In the genomic region with DNA sequence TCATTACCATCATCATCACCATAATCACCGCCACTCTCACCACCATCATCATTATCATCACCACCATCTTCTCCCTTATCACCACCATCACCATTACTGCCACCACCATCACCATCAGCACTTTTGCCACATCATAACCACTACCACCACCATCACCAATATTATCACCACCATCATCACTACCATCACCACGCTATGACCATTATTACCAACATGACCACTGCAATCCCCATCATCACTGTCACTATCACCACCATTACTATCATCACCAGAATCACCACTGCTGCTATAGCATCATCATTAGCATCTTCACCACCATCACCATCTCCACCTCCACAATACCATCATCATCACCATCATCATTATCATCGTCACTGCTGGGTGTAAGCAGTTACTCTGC, we compare ENCODE assay signal across 34 cellular contexts. TPM values are rescaled to one million over a fixed set of nuclear protein-coding genes. Genes with fewer than 3 reads are reported as not detected.
DNase-seq lines count a peak whose midpoint lies in the region; ATAC-seq, FAIRE-seq and TF ChIP-seq lines count a peak whose summit lies in the region.
"Had no signal": no experiment of that assay in that cellular context is flagged by ENCODE, and none has a peak within 500 bp of the region (broad histone marks: within the 10 kb centered on the region; RNA-seq: fewer than 3 reads in every experiment).

No MANE protein-coding gene starts in this region.

- H3K36me3 ChIP-seq in HEK293 (ENCODE audit: control insufficient read depth in 2 of 2, insufficient read depth in 1 of 2, low read length in 2 of 2) (no peaks in the 10 kb centered on the region), H1 (ENCODE audit: control insufficient read depth in 2 of 4, insufficient read depth in 4 of 4, low read length in 3 of 4) (no peaks in the 10 kb centered on the region), trophoblast cell (ENCODE audit: control insufficient read depth in 1 of 2, insufficient read depth in 2 of 2, low read length in 2 of 2) (no peaks in the 10 kb centered on the region), GM23248 (ENCODE audit: low read depth) (no peaks in the 10 kb centered on the region)
- H3K36me3 ChIP-seq: BE2C, BLaER1 had no signal

- peaks cover 13% of the 10 kb centered on the region for H3K27me3 Mint-ChIP-seq in H9 (ENCODE audit: low read depth)
- H3K27me3 Mint-ChIP-seq: CD4-positive, CD25-positive, alpha-beta regulatory T cell had no signal

- H3K27me3 ChIP-seq in H9 (ENCODE audit: insufficient read depth, low read length) (no peaks in the 10 kb centered on the region; the same call in 1 of the 2 replicates), H1 (replicated peaks in 1 of 4; ENCODE audit: control insufficient read depth in 3 of 4, extremely low read depth in 1 of 4, insufficient read depth in 3 of 4, low read length in 3 of 4) (no peaks in the 10 kb centered on the region), trophoblast cell (ENCODE audit: insufficient read depth, low read length) (no peaks in the 10 kb centered on the region), GM23248 (replicated peaks; ENCODE audit: insufficient read depth) (peaks cover 6% of the 10 kb centered on the region; the same call in 1 of the 2 replicates)
- H3K27me3 ChIP-seq: BE2C, BLaER1 had no signal

- no peak overlapping the region for H3K27ac Mint-ChIP-seq in H9
- H3K27ac Mint-ChIP-seq: CD14-positive monocyte; CD4-positive, alpha-beta memory T cell; CD4-positive, CD25-positive, alpha-beta regulatory T cell; CD8-positive, alpha-beta memory T cell had no signal

- H3K4ac ChIP-seq in H9 (ENCODE audit: low read depth, low read length) (no peak overlapping the region), H1 (replicated peaks; ENCODE audit: insufficient read length, low read depth, low read length) (peak overlapping the region; percentile 69), trophoblast cell (ENCODE audit: low read depth, low read length) (no peak overlapping the region)

- H3K9ac ChIP-seq in H9 (ENCODE audit: extremely low read depth, insufficient read length, low read length): no peak overlapping the region
- H3K9ac ChIP-seq in H1 (replicated peaks in 1 of 4; ENCODE audit: extremely low read depth in 1 of 4, low read depth in 3 of 4, low read length in 3 of 4): no peak overlapping the region
- no peak overlapping the region for H3K9ac ChIP-seq in trophoblast cell (ENCODE audit: low read length)
- H3K9ac ChIP-seq in GM23248: no peak overlapping the region
- H3K9ac ChIP-seq: BLaER1 had no signal

- no peak overlapping the region for H3K4me3 ChIP-seq in HEK293 (ENCODE audit: low read depth, low read length)
- H3K4me3 ChIP-seq in H1 (ENCODE audit: extremely low read depth in 1 of 4, insufficient read depth in 2 of 4, low read depth in 3 of 4, low read length in 4 of 4): no peak overlapping the region
- H3K4me3 ChIP-seq in trophoblast cell (ENCODE audit: low read depth, low read length): no peak overlapping the region
- no peak overlapping the region for H3K4me3 ChIP-seq in GM23248
- H3K4me3 ChIP-seq: BLaER1, GM12878 had no signal

- H2AK5ac ChIP-seq in H9 (ENCODE audit: insufficient read length, low read length) (no peak overlapping the region), H1 (ENCODE audit: low read depth, low read length) (0 out of 2 replicates have a peak overlapping the region, but pooled peaks have one; percentile 82), trophoblast cell (ENCODE audit: low read length) (no peak overlapping the region)

- no CpG with 5 or more reads among the region's 3 CpGs for WGBS in H9 (ENCODE audit: extremely low coverage, insufficient read length, low lambda C conversion rate)
- 91% methylated on average over 3 of the region's 3 CpGs; no CpG with 5 or more reads in 1 of the 2 experiments for WGBS in H1 (ENCODE audit: extremely low coverage in 1 of 2, insufficient coverage in 1 of 2, insufficient read length in 1 of 2, insufficient replicate concordance in 2 of 2, low coverage in 1 of 2, low lambda C conversion rate in 2 of 2, missing lambda C conversion rate in 1 of 2), 2 experiments
- no CpG with 5 or more reads among the region's 3 CpGs for WGBS in trophoblast cell (ENCODE audit: extremely low coverage, insufficient coverage, insufficient read length)
- 61 to 64% methylated on average over 3 of the region's 3 CpGs for WGBS in GM23248 (ENCODE audit: low coverage in 1 of 2, low lambda C conversion rate in 2 of 2, missing lambda C conversion rate in 2 of 2), 2 experiments

- H2BK12ac ChIP-seq in H9 (ENCODE audit: insufficient read length, low read depth, low read length) (no peak overlapping the region), H1 (ENCODE audit: low read depth, low read length) (0 out of 2 replicates have a peak overlapping the region, but pooled peaks have one; percentile 27), trophoblast cell (ENCODE audit: low read length) (no peak overlapping the region)

- no peak overlapping the region for H3K27ac ChIP-seq in H9 (ENCODE audit: insufficient read length, low read depth, low read length)
- H3K27ac ChIP-seq in HEK293 (ENCODE audit: extremely low read depth, low read depth, low read length): no peak overlapping the region
- no peak overlapping the region for H3K27ac ChIP-seq in H1 (ENCODE audit: low read depth, low read length)
- H3K27ac ChIP-seq in trophoblast cell (ENCODE audit: low read depth, low read length): no peak overlapping the region
- no peak overlapping the region for H3K27ac ChIP-seq in GM23248
- H3K27ac ChIP-seq: BLaER1 had no signal

- CTCF ChIA-PET in HEK293 (lab: Yijun Ruan, JAX) (no interaction called here), H1 (lab: Charles Lee; ENCODE audit: partially characterized antibody) (interaction anchor here (0.9 to 1.7 kb wide), 3 partner anchors 57 to 98 kb away, joined by 3 to 11 read pairs (median 3); no protein-coding TSS in a partner anchor)

- H4K8ac ChIP-seq in H9 (replicated peaks; ENCODE audit: insufficient read length, low read depth, low read length): no peak overlapping the region
- H4K8ac ChIP-seq in H1 (ENCODE audit: extremely low read depth, insufficient read depth, low read length): no peak overlapping the region
- no peak overlapping the region for H4K8ac ChIP-seq in trophoblast cell (ENCODE audit: low read depth, low read length)

- no peak overlapping the region for H4K12ac ChIP-seq in trophoblast cell (ENCODE audit: low read depth, low read length)

- no peaks in the 10 kb centered on the region for H4K20me1 ChIP-seq in H9 (ENCODE audit: control insufficient read depth, insufficient read depth, insufficient read length)
- H4K20me1 ChIP-seq in H1 (replicated peaks in 1 of 2; ENCODE audit: control insufficient read depth in 1 of 2, insufficient read depth in 2 of 2, low read length in 2 of 2): peaks cover 0 to 4% of the 10 kb centered on the region in 2 experiments
- H4K20me1 ChIP-seq in GM23248 (ENCODE audit: insufficient read depth): no peaks in the 10 kb centered on the region
- H4K20me1 ChIP-seq: BLaER1 had no signal

- TF ChIP-seq CTCF in H9 (conservative IDR thresholded peaks at IDR 0.05): no peak
- no peak for TF ChIP-seq CTCF in HEK293 (tag by site-specific recombination; IDR thresholded peaks at IDR 0.05)
- TF ChIP-seq CTCF in H1 (IDR thresholded peaks at IDR 0.05; ENCODE audit: control extremely low read depth in 1 of 3, insufficient read depth in 1 of 3, low read depth in 1 of 3, low read length in 3 of 3): no peak

- no peak for DNase-seq in H9
- DNase-seq in H1 (ENCODE audit: low read depth in 1 of 2, low spot score in 2 of 2): no peak
- no peak for DNase-seq in trophoblast cell
- no peak for DNase-seq in activated CD4-positive, CD25-positive, alpha-beta regulatory T cell treated with anti-CD3 and anti-CD28 coated beads, Interleukin-2, amount 50 U/mL, for 72 hours
- no peak for DNase-seq in GM23248
- no peak for DNase-seq in activated CD4-positive, alpha-beta T cell treated with anti-CD3 and anti-CD28 coated beads, Interleukin-2, amount 50 U/mL, for 1 hour
- DNase-seq: 8988T; ACHN; BE2C; C1 segment of cervical spinal cord; CD4-positive, alpha-beta memory T cell; CD4-positive, CD25-positive, alpha-beta regulatory T cell; CD8-positive, alpha-beta memory T cell; COR-L47; DMS 273 treated with DMSO at 0.1 percent for 48 hours; DMS153; DMS53; DMS79; DND-41; EL; GDM1 had no signal

- no peak for FAIRE-seq in H1 (lab: Jason Lieb, UNC)
- FAIRE-seq: A204.1, GM12878, GM12892, GM18507, GM19239 had no signal

- POLR2A ChIA-PET in HEK293 (lab: Yijun Ruan, JAX) (no interaction called here), H1 (lab: Charles Lee; ENCODE audit: partially characterized antibody) (no interaction called here)

- no peaks in the 10 kb centered on the region for H3K79me1 ChIP-seq in H9 (ENCODE audit: insufficient read depth, low read depth, low read length, poor library complexity, severe bottlenecking)
- H3K79me1 ChIP-seq in H1 (ENCODE audit: low read depth, low read length): no peaks in the 10 kb centered on the region
- H3K79me1 ChIP-seq in trophoblast cell (ENCODE audit: low read length): no peaks in the 10 kb centered on the region

- H3K4me3 Mint-ChIP-seq in H9: no peak overlapping the region
- H3K4me3 Mint-ChIP-seq: CD14-positive monocyte; CD4-positive, alpha-beta memory T cell; CD4-positive, CD25-positive, alpha-beta regulatory T cell; CD8-positive, alpha-beta memory T cell had no signal

- H4K5ac ChIP-seq in H9 (ENCODE audit: insufficient read length, low read depth, low read length): peak overlapping the region; percentile 37
- no peak overlapping the region for H4K5ac ChIP-seq in H1 (ENCODE audit: insufficient read length, low read depth, low read length)

- H3K4me1 ChIP-seq in H9 (ENCODE audit: insufficient read depth, low read length) (no peaks in the 10 kb centered on the region; the same call in 1 of the 2 replicates), HEK293 (ENCODE audit: control insufficient read depth, insufficient read depth, low read length) (no peaks in the 10 kb centered on the region), H1 (replicated peaks in 1 of 4; ENCODE audit: control insufficient read depth in 3 of 4, insufficient read depth in 4 of 4, low read length in 3 of 4) (no peaks in the 10 kb centered on the region), trophoblast cell (ENCODE audit: control insufficient read depth in 1 of 2, insufficient read depth in 2 of 2, low read length in 2 of 2) (no peaks in the 10 kb centered on the region), GM23248 (ENCODE audit: insufficient read depth) (no peaks in the 10 kb centered on the region)
- H3K4me1 ChIP-seq: BE2C had no signal

- no peak overlapping the region for H3K14ac ChIP-seq in H9 (ENCODE audit: insufficient read depth, low read length)
- H3K14ac ChIP-seq in H1 (ENCODE audit: insufficient read length): no peak overlapping the region
- no peak overlapping the region for H3K14ac ChIP-seq in trophoblast cell (ENCODE audit: low read length)

- no peak overlapping the region for H2BK120ac ChIP-seq in H9 (ENCODE audit: low read depth, low read length, poor library complexity, severe bottlenecking)
- H2BK120ac ChIP-seq in H1 (replicated peaks; ENCODE audit: low read depth, low read length): no peak overlapping the region
- H2BK120ac ChIP-seq in trophoblast cell (ENCODE audit: insufficient read depth, low read length, poor library complexity): no peak overlapping the region

- no peaks in the 10 kb centered on the region for H3F3A ChIP-seq in GM23248 (ENCODE audit: insufficient read depth)

- no peaks in the 10 kb centered on the region for H3K9me2 ChIP-seq in GM23248 (ENCODE audit: insufficient read depth)

- H3K18ac ChIP-seq in H9 (ENCODE audit: insufficient read length, low read depth, low read length) (no peak overlapping the region), H1 (ENCODE audit: extremely low read depth, low read length) (no peak overlapping the region), trophoblast cell (ENCODE audit: low read length) (no peak overlapping the region)

- no peak overlapping the region for H3T11ph ChIP-seq in H9 (ENCODE audit: low read length)

- no peaks in the 10 kb centered on the region for H3K36me3 Mint-ChIP-seq in H9 (ENCODE audit: insufficient read depth in 1 of 3, low read depth in 3 of 3)
- H3K36me3 Mint-ChIP-seq: CD14-positive monocyte; CD4-positive, alpha-beta memory T cell; CD4-positive, CD25-positive, alpha-beta regulatory T cell; CD8-positive, alpha-beta memory T cell had no signal

- no peak overlapping the region for H2BK20ac ChIP-seq in H9 (ENCODE audit: low read depth, low read length, poor library complexity, severe bottlenecking)
- H2BK20ac ChIP-seq in H1 (ENCODE audit: low read length): no peak overlapping the region

- H2AFZ ChIP-seq in H9 (ENCODE audit: low read length): no peak overlapping the region
- H2AFZ ChIP-seq in H1 (ENCODE audit: low read length): no peak overlapping the region
- no peak overlapping the region for H2AFZ ChIP-seq in trophoblast cell (ENCODE audit: insufficient read depth, low read length, poor library complexity)
- no peak overlapping the region for H2AFZ ChIP-seq in GM23248

- no peak overlapping the region for H2BK15ac ChIP-seq in H9 (ENCODE audit: low read depth, low read length)
- H2BK15ac ChIP-seq in H1 (ENCODE audit: low read length): 0 out of 2 replicates have a peak overlapping the region, but pooled peaks have one; percentile 53

- ATAC-seq in HG03442 (IDR thresholded peaks at IDR 0.05; ENCODE audit: unreplicated experiment): no peak
- ATAC-seq: GM12878 had no signal

- TF ChIP-seq EP300 in H1 (IDR thresholded peaks at IDR 0.05; ENCODE audit: borderline replicate concordance in 1 of 2, low read depth in 2 of 2, low read length in 2 of 2): no peak

- no peaks in the 10 kb centered on the region for H3K79me2 ChIP-seq in H9 (ENCODE audit: insufficient read depth, low read length)
- no peaks in the 10 kb centered on the region for H3K79me2 ChIP-seq in H1 (ENCODE audit: control insufficient read depth in 1 of 2, insufficient read depth in 2 of 2, low read length in 2 of 2)
- no peaks in the 10 kb centered on the region for H3K79me2 ChIP-seq in trophoblast cell (ENCODE audit: control insufficient read depth, insufficient read depth, low read length, poor library complexity)
- no peaks in the 10 kb centered on the region for H3K79me2 ChIP-seq in GM23248 (ENCODE audit: insufficient read depth)

- no peak overlapping the region for H3K23ac ChIP-seq in H9 (ENCODE audit: insufficient read length, low read depth, low read length)
- H3K23ac ChIP-seq in H1 (ENCODE audit: insufficient read length): no peak overlapping the region
- peak overlapping the region; percentile 17 for H3K23ac ChIP-seq in trophoblast cell (ENCODE audit: low read length)

- H4K91ac ChIP-seq in H9 (ENCODE audit: insufficient read length, low read depth, low read length): no peak overlapping the region
- H4K91ac ChIP-seq in H1 (replicated peaks; ENCODE audit: insufficient read length, low read length): no peak overlapping the region
- H4K91ac ChIP-seq in trophoblast cell (ENCODE audit: low read depth, low read length): no peak overlapping the region

- in situ Hi-C loops in GM23248 (cut with MboI): no loop called here

- TF ChIP-seq RAD21 in H1 (IDR thresholded peaks at IDR 0.05 in 1 of 2, conservative IDR thresholded peaks at IDR 0.05 in 1 of 2; ENCODE audit: low read depth in 2 of 2, low read length in 2 of 2): no peak

- peaks cover 0 to 6% of the 10 kb centered on the region in 2 experiments; a peak in 1 of 4 replicates for H3K4me1 Mint-ChIP-seq in H9
- H3K4me1 Mint-ChIP-seq: CD14-positive monocyte; CD4-positive, alpha-beta memory T cell; CD4-positive, CD25-positive, alpha-beta regulatory T cell; CD8-positive, alpha-beta memory T cell had no signal

- no peaks in the 10 kb centered on the region for H3K9me3 Mint-ChIP-seq in H9
- H3K9me3 Mint-ChIP-seq: CD4-positive, CD25-positive, alpha-beta regulatory T cell; CD8-positive, alpha-beta memory T cell had no signal

- no peak overlapping the region for H3K56ac ChIP-seq in H9 (ENCODE audit: insufficient read length, low read depth, low read length)
- H3K56ac ChIP-seq in H1 (replicated peaks; ENCODE audit: insufficient read length, low read depth, low read length): no peak overlapping the region

- H2BK5ac ChIP-seq in H9 (ENCODE audit: insufficient read length, low read length): no peak overlapping the region
- H2BK5ac ChIP-seq in H1 (ENCODE audit: low read depth, low read length): no peak overlapping the region
- H2BK5ac ChIP-seq in trophoblast cell (ENCODE audit: low read depth, low read length, poor library complexity): no peak overlapping the region

- TF ChIP-seq POLR2A in H1 (IDR thresholded peaks at IDR 0.05; ENCODE audit: control extremely low read depth in 1 of 2, low read depth in 2 of 2, low read length in 2 of 2): no peak

- H3K9me3 ChIP-seq in H9 (ENCODE audit: control insufficient read depth, low read depth, low read length) (no peaks in the 10 kb centered on the region), HEK293 (ENCODE audit: control insufficient read depth, insufficient read depth, low read depth, low read length) (no peaks in the 10 kb centered on the region), H1 (ENCODE audit: insufficient read depth in 2 of 2, low read depth in 1 of 2, low read length in 1 of 2) (no peaks in the 10 kb centered on the region), trophoblast cell (ENCODE audit: insufficient read depth, low read depth, low read length) (no peaks in the 10 kb centered on the region), GM23248 (ENCODE audit: low read depth) (no peaks in the 10 kb centered on the region)
- H3K9me3 ChIP-seq: BE2C, BLaER1 had no signal

- H3K4me2 ChIP-seq in H9 (ENCODE audit: insufficient read depth, insufficient read length, low read length): no peak overlapping the region
- no peak overlapping the region for H3K4me2 ChIP-seq in H1 (ENCODE audit: insufficient read depth in 1 of 2, low read depth in 2 of 2, low read length in 2 of 2)
- H3K4me2 ChIP-seq in trophoblast cell (ENCODE audit: low read length): no peak overlapping the region
- H3K4me2 ChIP-seq in GM23248 (ENCODE audit: unreplicated experiment): no peak overlapping the region
- H3K4me2 ChIP-seq: BLaER1 had no signal

- no peaks in the 10 kb centered on the region for H3K23me2 ChIP-seq in H9 (ENCODE audit: insufficient read length, low read depth, low read length, poor library complexity, severe bottlenecking)
- peaks cover 10% of the 10 kb centered on the region; the same call in 1 of the 2 replicates for H3K23me2 ChIP-seq in H1 (ENCODE audit: low read depth, low read length)

RNA-seq across cellular contexts. Expression of gene CST1, which starts 25.6 kb away (rescaled TPM):
- 1.7 and 1.9 TPM in 2 replicates for total RNA-seq in H9 (2021)
- 2.9 and 5.4 TPM in 2 replicates for total RNA-seq in H1 (2021; fragmentation: NEBNext Ultra II Directional; extraction: Animal tissue kit (Norgen Biotek cat#: 25700))
- polyA plus RNA-seq in H1 (2011; rRNA removed): 2.3 TPM in 2 replicates
- 1.3 TPM for polyA plus RNA-seq in H1 (2011; cell fraction: cytosol; rRNA removed)
- polyA plus RNA-seq in H1 (2011; cell fraction: nucleus; rRNA removed): 1.8 TPM
- polyA plus RNA-seq in H1 (2012, experiment 1 of 2): 5.8 to 20.4 TPM (median 10.6 TPM) in 4 replicates
- polyA plus RNA-seq in H1 (2012, experiment 2 of 2): 30.5 TPM
- 5.8 TPM for polyA plus RNA-seq in H1 (2013, experiment 1 of 2)
- 6.1 TPM for polyA plus RNA-seq in H1 (2013, experiment 2 of 2)
- 0.63 and 0.78 TPM in 2 replicates for polyA minus RNA-seq in H1 (2011; rRNA and poly(A)+ RNA removed)
- polyA minus RNA-seq in H1 (2011; cell fraction: cytosol; rRNA and poly(A)+ RNA removed): not detected
- not detected for polyA minus RNA-seq in H1 (2011; cell fraction: nucleus; rRNA and poly(A)+ RNA removed)
- polyA plus RNA-seq in trophoblast cell (2013): 62.2 and 66.3 TPM in 2 replicates
- total RNA-seq in GM23248 (2014; rRNA removed; shearing (Covaris generic)): not detected in 2 replicates
- not detected in 2 replicates for polyA plus RNA-seq in GM23248 (2016; fragmentation: Nextera tagmentation; extraction: Ambion mirVana)
- total RNA-seq: A673; CD4-positive, alpha-beta memory T cell; CD4-positive, CD25-positive, alpha-beta regulatory T cell; CD8-positive, alpha-beta memory T cell; Daoy; G401; GM12878 had no signal
- polyA plus RNA-seq: AG04450; CD14-positive monocyte; CD4-positive, alpha-beta memory T cell; CD4-positive, CD25-positive, alpha-beta regulatory T cell; CD8-positive, alpha-beta memory T cell; GM12878 had no signal

RNA-seq across cellular contexts. Expression of gene CST4, which starts 36.3 kb away (rescaled TPM):
- total RNA-seq in H9 (2021): not detected in 2 replicates
- not detected in 2 replicates for total RNA-seq in H1 (2021; fragmentation: NEBNext Ultra II Directional; extraction: Animal tissue kit (Norgen Biotek cat#: 25700))
- polyA plus RNA-seq in H1 (2011; rRNA removed): not detected in 2 replicates
- polyA plus RNA-seq in H1 (2011; cell fraction: cytosol; rRNA removed): 0.12 TPM
- not detected for polyA plus RNA-seq in H1 (2011; cell fraction: nucleus; rRNA removed)
- 1.0 TPM in 1 of 4 replicates, not detected in the others for polyA plus RNA-seq in H1 (2012, experiment 1 of 2)
- 0.59 TPM for polyA plus RNA-seq in H1 (2012, experiment 2 of 2)
- not detected for polyA plus RNA-seq in H1 (2013, experiment 1 of 2)
- 0.18 TPM for polyA plus RNA-seq in H1 (2013, experiment 2 of 2)
- not detected in 2 replicates for polyA minus RNA-seq in H1 (2011; rRNA and poly(A)+ RNA removed)
- not detected for polyA minus RNA-seq in H1 (2011; cell fraction: cytosol; rRNA and poly(A)+ RNA removed)
- polyA minus RNA-seq in H1 (2011; cell fraction: nucleus; rRNA and poly(A)+ RNA removed): not detected
- polyA plus RNA-seq in trophoblast cell (2013): 3.1 and 3.7 TPM in 2 replicates
- not detected in 2 replicates for total RNA-seq in GM23248 (2014; rRNA removed; shearing (Covaris generic))
- polyA plus RNA-seq in GM23248 (2016; fragmentation: Nextera tagmentation; extraction: Ambion mirVana): not detected in 2 replicates
- total RNA-seq: A673; CD4-positive, alpha-beta memory T cell; CD4-positive, CD25-positive, alpha-beta regulatory T cell; CD8-positive, alpha-beta memory T cell; Daoy; G401; GM12878 had no signal
- polyA plus RNA-seq: AG04450; CD14-positive monocyte; CD4-positive, alpha-beta memory T cell; CD4-positive, CD25-positive, alpha-beta regulatory T cell; CD8-positive, alpha-beta memory T cell; GM12878 had no signal
